Comparison of ENCODE assay signal across 29 cellular contexts in genomic region chr11:4022669-4023068, GRCh38.
"Had no signal": no experiment of that assay in that cellular context is flagged by ENCODE, and none has a peak within 500 bp of the region (broad histone marks: within the 10 kb centered on the region; RNA-seq: fewer than 3 reads in every experiment).

No MANE protein-coding gene starts in this region.

- H3K27me3 ChIP-seq: cardiac muscle cell had no signal

- H3K4me3 Mint-ChIP-seq: activated CD8-positive, alpha-beta memory T cell treated with anti-CD3 and anti-CD28 coated beads, Interleukin-2, amount 10 ng/mL, durations not matched to agents 7 days and 5 days; activated naive CD4-positive, alpha-beta T cell treated with anti-CD3 and anti-CD28 coated beads for 36 hours; activated T-helper 17 cell treated with anti-CD3 and anti-CD28 coated beads, Interleukin-2, amount 50 U/mL, for 72 hours; brain; T-helper 1 cell treated with Interleukin-12 subunit alpha and Interleukin-12 subunit beta and Interleukin-4 antibody, amounts not matched to agents 30 μg/mL and 1 μg/mL, for 36 hours; WTC11 had no signal

- DNase-seq: activated CD4-positive, alpha-beta T cell treated with anti-CD3 and anti-CD28 coated beads for 48 hours; activated CD4-positive, alpha-beta T cell treated with anti-CD3 and anti-CD28 coated beads, Interleukin-2, amount 50 U/mL, for 4 hours; activated CD4-positive, CD25-positive, alpha-beta regulatory T cell treated with anti-CD3 and anti-CD28 coated beads, Interleukin-2, amount 50 U/mL, for 72 hours; activated CD8-positive, alpha-beta memory T cell treated with anti-CD3 and anti-CD28 coated beads, Interleukin-2, amount 10 ng/mL, durations not matched to agents 7 days and 5 days; activated gamma-delta T cell; activated naive CD4-positive, alpha-beta T cell treated with anti-CD3 and anti-CD28 coated beads for 36 hours; activated T-cell treated with anti-CD3 and anti-CD28 coated beads, Interleukin-2, amount 50 U/mL, for 48 hours; amygdala; cerebellar nuclear complex; IMR-90; Kasumi-1; KBM-7; MV-4-11; NCI-H1092 treated with DMSO at 0.1 percent for 48 hours; NCI-H1417 treated with DMSO at 0.1 percent for 48 hours; NCI-H1694; NCI-H2029; NCI-H2107; NCI-H2171 treated with DMSO at 0.1 percent for 48 hours; NCI-H226; NCI-H510A; NCI-H526 treated with DMSO at 0.1 percent for 48 hours; NK-92 treated with Interleukin-12 subunit alpha and Interleukin-12 subunit beta, amount 100 ng/mL, for 24 hours; SHP77 treated with DMSO at 0.1 percent for 48 hours had no signal

- H3K4me1 Mint-ChIP-seq: WTC11 had no signal

- H3K4me3 ChIP-seq: cardiac muscle cell had no signal

- H3K27ac Mint-ChIP-seq: activated CD8-positive, alpha-beta memory T cell treated with anti-CD3 and anti-CD28 coated beads, Interleukin-2, amount 10 ng/mL, durations not matched to agents 7 days and 5 days; activated naive CD4-positive, alpha-beta T cell treated with anti-CD3 and anti-CD28 coated beads for 36 hours; activated T-helper 17 cell treated with anti-CD3 and anti-CD28 coated beads, Interleukin-2, amount 50 U/mL, for 72 hours; brain; WTC11 had no signal

- H3K9me3 Mint-ChIP-seq: activated T-helper 17 cell treated with anti-CD3 and anti-CD28 coated beads, Interleukin-2, amount 50 U/mL, for 72 hours; T-helper 1 cell treated with Interleukin-12 subunit alpha and Interleukin-12 subunit beta and Interleukin-4 antibody, amounts not matched to agents 30 μg/mL and 1 μg/mL, for 36 hours had no signal

- H3K36me3 ChIP-seq: cardiac muscle cell had no signal

- H3K27me3 Mint-ChIP-seq: activated CD8-positive, alpha-beta memory T cell treated with anti-CD3 and anti-CD28 coated beads, Interleukin-2, amount 10 ng/mL, durations not matched to agents 7 days and 5 days; activated T-helper 17 cell treated with anti-CD3 and anti-CD28 coated beads, Interleukin-2, amount 50 U/mL, for 72 hours; brain had no signal

- H3K27ac ChIP-seq: cardiac muscle cell had no signal

- ATAC-seq: activated CD8-positive, alpha-beta memory T cell treated with anti-CD3 and anti-CD28 coated beads, Interleukin-2, amount 10 ng/mL, durations not matched to agents 7 days and 5 days; activated T-helper 17 cell treated with anti-CD3 and anti-CD28 coated beads, Interleukin-2, amount 50 U/mL, for 72 hours; WTC11 had no signal
